18 cellular contexts compared by ENCODE assay signal in genomic region chr5:62742214-62742613, GRCh38.
"Had no signal": no experiment of that assay in that cellular context is flagged by ENCODE, and none has a peak within 500 bp of the region (broad histone marks: within the 10 kb centered on the region; RNA-seq: fewer than 3 reads in every experiment).

No MANE protein-coding gene starts in this region.

- H3K9me3 ChIP-seq: esophagus squamous epithelium, ovary, spleen, thoracic aorta, upper lobe of right lung had no signal

- FAIRE-seq: bronchial epithelial cell, endothelial cell of umbilical vein had no signal

- H3K27ac ChIP-seq: esophagus squamous epithelium, ovary, spleen, thoracic aorta, upper lobe of right lung had no signal

- H3K4me1 ChIP-seq: esophagus squamous epithelium, spleen, upper lobe of right lung had no signal

- ATAC-seq: activated CD4-positive, alpha-beta T cell treated with anti-CD3 and anti-CD28 coated beads for 36 hours; left ventricle myocardium superior; naive thymus-derived CD8-positive, alpha-beta T cell; sciatic nerve; stimulated activated naive B cell treated with anti-CD40 and anti-IgM and Interleukin-4, amounts not matched to agents 10 μg/mL and 1 μg/mL and 100 μg/mL, for 72 hours; upper lobe of right lung had no signal

- H3K4me3 ChIP-seq: esophagus squamous epithelium, ovary, spleen, thoracic aorta, upper lobe of right lung had no signal

- DNase-seq: activated CD4-positive, alpha-beta T cell treated with anti-CD3 and anti-CD28 coated beads for 36 hours; activated CD4-positive, alpha-beta T cell treated with anti-CD3 and anti-CD28 coated beads, Interleukin-2, amount 50 U/mL, for 48 hours; activated gamma-delta T cell; cerebellar nuclear complex; effector CD8-positive, alpha-beta T cell; esophagus squamous epithelium; islet precursor cell; left ventricle myocardium superior; naive thymus-derived CD8-positive, alpha-beta T cell; ovary; spleen; stimulated activated CD4-positive, alpha-beta T cell treated with anti-CD3 and anti-CD28 coated beads, Interleukin-4, amount 100 ng/mL, for 4 hours; stimulated activated naive B cell treated with anti-CD40 and anti-IgM and Interleukin-4, amounts not matched to agents 10 μg/mL and 1 μg/mL and 100 μg/mL, for 72 hours; upper lobe of right lung had no signal
